In the genomic region with DNA sequence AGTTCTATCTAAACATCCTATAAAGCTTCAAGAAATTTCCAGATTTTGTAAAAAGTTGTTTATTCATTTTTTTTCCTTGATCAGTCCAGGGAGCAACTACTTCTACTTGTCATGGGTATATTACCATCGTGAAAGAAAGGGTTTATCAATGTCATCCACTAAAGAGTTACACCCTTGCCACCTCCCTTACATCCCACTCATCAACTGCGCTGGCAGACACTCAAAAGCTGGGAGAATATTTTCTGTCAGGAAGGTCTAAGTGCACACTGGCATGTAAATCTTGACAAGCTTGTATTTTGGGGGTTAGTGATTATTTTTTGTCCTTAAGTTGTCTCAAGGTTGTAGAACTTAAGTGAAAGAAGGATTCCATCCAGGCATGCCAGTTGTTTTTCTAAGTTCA, we compare ENCODE assay signal across 8 cellular contexts.
"Had no signal": no experiment of that assay in that cellular context is flagged by ENCODE, and none has a peak within 500 bp of the region (broad histone marks: within the 10 kb centered on the region; RNA-seq: fewer than 3 reads in every experiment).

No MANE protein-coding gene starts in this region.

- H3K4me3 ChIP-seq: GM12878 had no signal

- FAIRE-seq: G401.6, GM12878, GM12891, GM12892, GM18507, GM19239 had no signal

- DNase-seq: GDM1, GF-D8 had no signal
